1 cellular context compared by ENCODE assay signal in genomic region chr20:45832619-45833018, GRCh38.
TF ChIP-seq lines count a peak whose summit lies in the region.

No MANE protein-coding gene starts in this region.

TF ChIP-seq in endothelial cell of umbilical vein, 7 proteins besides CTCF, POLR2A, EP300 and RAD21:
- TF ChIP-seq, protein P1, sequence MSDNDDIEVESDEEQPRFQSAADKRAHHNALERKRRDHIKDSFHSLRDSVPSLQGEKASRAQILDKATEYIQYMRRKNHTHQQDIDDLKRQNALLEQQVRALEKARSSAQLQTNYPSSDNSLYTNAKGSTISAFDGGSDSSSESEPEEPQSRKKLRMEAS (IDR thresholded peaks at IDR 0.05; ENCODE audit: insufficient read depth, insufficient read length), result no peak
- TF ChIP-seq FOS (IDR thresholded peaks at IDR 0.05; ENCODE audit: borderline replicate concordance, insufficient read depth, low read length) (no peak), EZH2 (IDR thresholded peaks at IDR 0.05; ENCODE audit: borderline replicate concordance, low read depth, low read length, severe bottlenecking) (no peak), POLR2AphosphoS5 (IDR thresholded peaks at IDR 0.05; ENCODE audit: insufficient read depth, low read depth, low read length) (no peak), MYC (IDR thresholded peaks at IDR 0.05; ENCODE audit: low read depth, low read length) (no peak), JUN (IDR thresholded peaks at IDR 0.05; ENCODE audit: borderline replicate concordance, insufficient read depth, insufficient read length, low read depth) (no peak), GATA2 (IDR thresholded peaks at IDR 0.05; ENCODE audit: insufficient read depth, insufficient read length, low read depth, low read length) (no peak)
